In genomic region chr19:39515551-39516191, GRCh38 we compare ENCODE assay signal across 11 cellular contexts. TPM values are rescaled to one million over a fixed set of nuclear protein-coding genes. Genes with fewer than 3 reads are reported as not detected.
A peak's percentile ranks its signal among the peaks of the same experiment; 100 is the strongest.
DNase-seq lines count a peak whose midpoint lies in the region; ATAC-seq, FAIRE-seq and TF ChIP-seq lines count a peak whose summit lies in the region.
"Had no signal": no experiment of that assay in that cellular context is flagged by ENCODE, and none has a peak within 500 bp of the region (broad histone marks: within the 10 kb centered on the region; RNA-seq: fewer than 3 reads in every experiment).

No MANE protein-coding gene starts in this region.

- H2BK120ac ChIP-seq in mesendoderm (ENCODE audit: low read depth, low read length): no peak overlapping the region

- H2AFZ ChIP-seq in astrocyte (ENCODE audit: low read depth, low read length): peak overlapping the region; percentile 52

- H4K8ac ChIP-seq in mesendoderm (ENCODE audit: low read depth, low read length): no peak overlapping the region

- H3K18ac ChIP-seq in mesendoderm (ENCODE audit: low read length): peak overlapping the region; percentile 60

- DNase-seq in heart left ventricle (no peak), Right ventricle myocardium inferior (ENCODE audit: missing footprints) (no peak), astrocyte (ENCODE audit: low read depth) (no peak), mesendoderm (no peak), type B pancreatic cell (ENCODE audit: extremely low spot score, unreplicated experiment) (no peak), GOT3 (lab: John Stamatoyannopoulos, UW) (no peak), NOMO-1 treated with dmso at 0.1 percent for 144 hours (lab: John Stamatoyannopoulos, UW; ENCODE audit: unreplicated experiment) (no peak)
- DNase-seq: activated CD4-positive, alpha-beta T cell treated with anti-CD3 and anti-CD28 coated beads, Interleukin-2, amount 50 U/mL, for 48 hours had no signal

- intact Hi-C loops in heart left ventricle (cut with DNase I) (no loop called here), Right ventricle myocardium inferior (cut with DNase I) (no loop called here)

- no peaks in the 10 kb centered on the region for H4K20me1 ChIP-seq in astrocyte (ENCODE audit: insufficient read depth, low read length)

- no peak overlapping the region for H2BK15ac ChIP-seq in mesendoderm (replicated peaks; ENCODE audit: low read depth)

- H3K4me3 Mint-ChIP-seq in astrocyte (ENCODE audit: unreplicated experiment) (no peak overlapping the region), type B pancreatic cell (peak overlapping the region; percentile 67)

- peak in 1 of 4 donors; percentile 18 for ATAC-seq in heart left ventricle
- ATAC-seq in Right ventricle myocardium inferior: no peak
- ATAC-seq in HG03025 (IDR thresholded peaks at IDR 0.05; ENCODE audit: low FRiP score, unreplicated experiment): no peak

- H3K27ac ChIP-seq in heart left ventricle (no peak overlapping the region), astrocyte (ENCODE audit: low read depth, low read length) (no peak overlapping the region), mesendoderm (ENCODE audit: low read depth, low read length) (no peak overlapping the region)

- H3K4me2 ChIP-seq in astrocyte (ENCODE audit: low read length) (peak overlapping the region; percentile 61), mesendoderm (ENCODE audit: low read length) (peak overlapping the region; percentile 45)

- H3K4ac ChIP-seq in mesendoderm (ENCODE audit: low read depth, low read length): peak overlapping the region; percentile 83

- H3K4me3 ChIP-seq in heart left ventricle (peak overlapping the region; percentile 4 to 48 (median 32)), astrocyte (ENCODE audit: insufficient read depth, low read depth, low read length) (no peak overlapping the region), mesendoderm (ENCODE audit: low read length) (peak overlapping the region; percentile 59)

- H3K27ac Mint-ChIP-seq in astrocyte (ENCODE audit: unreplicated experiment): no peak overlapping the region
- no peak overlapping the region for H3K27ac Mint-ChIP-seq in type B pancreatic cell

- H3K9ac ChIP-seq in astrocyte (ENCODE audit: low read length) (no peak overlapping the region), mesendoderm (ENCODE audit: low read length) (peak overlapping the region; percentile 87)

- no peak overlapping the region for H2BK5ac ChIP-seq in mesendoderm (ENCODE audit: low read length)

- H3K9me3 Mint-ChIP-seq in astrocyte (ENCODE audit: unreplicated experiment): peaks cover 4% of the 10 kb centered on the region
- no peaks in the 10 kb centered on the region for H3K9me3 Mint-ChIP-seq in type B pancreatic cell

- peaks cover 45% of the 10 kb centered on the region for H3K27me3 Mint-ChIP-seq in astrocyte (ENCODE audit: low read depth, unreplicated experiment)
- H3K27me3 Mint-ChIP-seq in type B pancreatic cell: peaks cover 61% of the 10 kb centered on the region

- peaks cover 21 to 70% (median 47%) of the 10 kb centered on the region in 9 donors for H3K27me3 ChIP-seq in heart left ventricle
- H3K27me3 ChIP-seq in astrocyte (ENCODE audit: insufficient read depth, low read length): peaks cover 41% of the 10 kb centered on the region
- peaks cover 2% of the 10 kb centered on the region for H3K27me3 ChIP-seq in mesendoderm (ENCODE audit: insufficient read depth, low read length, poor library complexity)

- peak overlapping the region; percentile 66 for H3K23ac ChIP-seq in mesendoderm (ENCODE audit: low read length)

- H3K56ac ChIP-seq in mesendoderm (ENCODE audit: low read length): peak overlapping the region; percentile 98

- H3K9me3 ChIP-seq in heart left ventricle (no peaks in the 10 kb centered on the region), astrocyte (ENCODE audit: insufficient read depth, low read depth, low read length) (peaks cover 2% of the 10 kb centered on the region)

- H3K4me1 ChIP-seq in heart left ventricle (peaks cover 0 to 16% (median 11%) of the 10 kb centered on the region in 12 donors), astrocyte (ENCODE audit: insufficient read depth, low read length) (peaks cover 8% of the 10 kb centered on the region), mesendoderm (ENCODE audit: control insufficient read depth, low read depth, low read length) (no peaks in the 10 kb centered on the region)

- no peak for TF ChIP-seq POLR2A in heart left ventricle (IDR thresholded peaks at IDR 0.05)

- H3K79me2 ChIP-seq in astrocyte (ENCODE audit: insufficient read depth, low read length): no peaks in the 10 kb centered on the region
- H3K79me2 ChIP-seq in mesendoderm (ENCODE audit: control insufficient read depth, insufficient read depth, low read length): no peaks in the 10 kb centered on the region

- H3K4me1 Mint-ChIP-seq in astrocyte (ENCODE audit: low read depth, unreplicated experiment): no peaks in the 10 kb centered on the region
- peaks cover 10% of the 10 kb centered on the region for H3K4me1 Mint-ChIP-seq in type B pancreatic cell (ENCODE audit: unreplicated experiment)

- TF ChIP-seq CTCF in heart left ventricle (IDR thresholded peaks at IDR 0.05) (no peak), astrocyte (IDR thresholded peaks at IDR 0.05; ENCODE audit: insufficient read depth, low read depth, low read length) (no peak), type B pancreatic cell (conservative IDR thresholded peaks at IDR 0.05) (no peak)

- H3K36me3 Mint-ChIP-seq in astrocyte (ENCODE audit: low read depth, unreplicated experiment) (peaks cover 3% of the 10 kb centered on the region), type B pancreatic cell (peaks cover 3% of the 10 kb centered on the region)

- no peak overlapping the region for H2AK5ac ChIP-seq in mesendoderm (ENCODE audit: low read length)

- peaks cover 5% of the 10 kb centered on the region for H3K79me1 ChIP-seq in mesendoderm (ENCODE audit: low read length)

- H4K5ac ChIP-seq in mesendoderm (ENCODE audit: low read length): no peak overlapping the region

- H3K36me3 ChIP-seq in heart left ventricle (no peaks in the 10 kb centered on the region), astrocyte (ENCODE audit: insufficient read depth, low read length) (no peaks in the 10 kb centered on the region), mesendoderm (ENCODE audit: control insufficient read depth, insufficient read depth, low read length) (no peaks in the 10 kb centered on the region)

- no peak for FAIRE-seq in astrocyte (lab: Jason Lieb, UNC)

- WGBS in heart left ventricle, 4 donors: 2 to 6% (median 2%) methylated on average over 29 to 44 of the region's 44 CpGs
- WGBS in mesendoderm (ENCODE audit: extremely low coverage, insufficient coverage, low lambda C conversion rate): no CpG with 5 or more reads among the region's 44 CpGs

RNA-seq across cellular contexts. Expression of gene SELENOV, which starts 0.7 kb away (rescaled TPM):
- total RNA-seq in heart left ventricle (not detected), Right ventricle myocardium inferior (not detected), astrocyte (not detected in 2 replicates), type B pancreatic cell (ENCODE audit: low replicate concordance) (1.1 TPM in 1 of 2 replicates, not detected in the other)
- not detected for polyA plus RNA-seq in heart left ventricle
- 5.9 TPM for polyA plus RNA-seq in mesendoderm (2013, experiment 1 of 2)
- 7.0 TPM for polyA plus RNA-seq in mesendoderm (2013, experiment 2 of 2)
- total RNA-seq: glomerular endothelial cell, LHCN-M2 had no signal

RNA-seq across cellular contexts. Expression of gene DLL3, which starts 16.9 kb away (rescaled TPM):
- total RNA-seq in heart left ventricle (not detected), Right ventricle myocardium inferior (not detected), astrocyte (0.84 and 0.89 TPM in 2 replicates), type B pancreatic cell (ENCODE audit: low replicate concordance) (0.74 and 2.7 TPM in 2 replicates)
- polyA plus RNA-seq in heart left ventricle: not detected
- 2.2 TPM for polyA plus RNA-seq in mesendoderm (2013, experiment 1 of 2)
- polyA plus RNA-seq in mesendoderm (2013, experiment 2 of 2): 2.4 TPM

RNA-seq across cellular contexts. Expression of gene EID2B, which starts 17.0 kb away (rescaled TPM):
- 1 to 10 TPM; 1.1 to 5.1 (median 2.9) TPM for total RNA-seq in heart left ventricle
- 1 to 10 TPM; 1.4 to 2.2 TPM for polyA plus RNA-seq in heart left ventricle
- 1.7 TPM for total RNA-seq in Right ventricle myocardium inferior
- total RNA-seq in astrocyte: 2.1 and 2.6 TPM in 2 replicates
- 1.7 TPM for polyA plus RNA-seq in mesendoderm (2013, experiment 1 of 2)
- 1.4 TPM for polyA plus RNA-seq in mesendoderm (2013, experiment 2 of 2)
- total RNA-seq in type B pancreatic cell (ENCODE audit: low replicate concordance): 1.1 and 4.8 TPM in 2 replicates

RNA-seq across cellular contexts. Expression of gene EID2, which starts 24.3 kb away (rescaled TPM):
- total RNA-seq in heart left ventricle (10 to 100 TPM in 7 of 9 donors, 1 to 10 TPM in 2; 7.1 to 14.6 (median 12.6) TPM), Right ventricle myocardium inferior (10.7 TPM), astrocyte (15.7 and 17.2 TPM in 2 replicates), type B pancreatic cell (ENCODE audit: low replicate concordance) (15.3 and 19.2 TPM in 2 replicates)
- 10 to 100 TPM; 12.9 to 16.5 TPM for polyA plus RNA-seq in heart left ventricle
- polyA plus RNA-seq in mesendoderm (2013, experiment 1 of 2): 21.4 TPM
- polyA plus RNA-seq in mesendoderm (2013, experiment 2 of 2): 21.7 TPM

RNA-seq across cellular contexts. Expression of gene TIMM50, which starts 35.0 kb away (rescaled TPM):
- 10 to 100 TPM; 66.0 to 91.3 (median 77.3) TPM for total RNA-seq in heart left ventricle
- polyA plus RNA-seq in heart left ventricle: 100 to 1,000 TPM; 103 to 106 TPM
- total RNA-seq in Right ventricle myocardium inferior: 75.9 TPM
- 85.3 and 97.2 TPM in 2 replicates for total RNA-seq in astrocyte
- 131 TPM for polyA plus RNA-seq in mesendoderm (2013, experiment 1 of 2)
- polyA plus RNA-seq in mesendoderm (2013, experiment 2 of 2): 137 TPM
- total RNA-seq in type B pancreatic cell (ENCODE audit: low replicate concordance): 63.6 and 82.2 TPM in 2 replicates
